8 cellular contexts compared by ENCODE assay signal in genomic region chr19:1905071-1905862, GRCh38. TPM values are rescaled to one million over a fixed set of nuclear protein-coding genes. Genes with fewer than 3 reads are reported as not detected.
DNase-seq lines count a peak whose midpoint lies in the region; ATAC-seq and TF ChIP-seq lines count a peak whose summit lies in the region.

Gene ADAT3 (plus strand): TSS chr19:1905399. CDS start chr19:1912048, 6,649 bp downstream.
Gene SCAMP4 (plus strand): TSS chr19:1905399. CDS start chr19:1915020, 9,621 bp downstream.

- H3K4me1 ChIP-seq in Peyer's patch (peaks cover 0 to 50% (median 21%) of the 10 kb centered on the region in 4 donors), esophagus (ENCODE audit: control insufficient read depth in 2 of 2, insufficient read depth in 2 of 2, low read length in 1 of 2) (peaks cover 11 to 14% of the 10 kb centered on the region in 2 donors), muscle layer of colon (ENCODE audit: insufficient read depth, low read length) (peaks cover 5% of the 10 kb centered on the region)

- peak; percentile 78 for ATAC-seq in GM21786 (IDR thresholded peaks at IDR 0.05; ENCODE audit: unreplicated experiment)

- TF ChIP-seq CTCF in Peyer's patch (IDR thresholded peaks at IDR 0.05): peak in 2 of 6 experiments; percentile 11 to 20

- DNase-seq in DMS53 (lab: John Stamatoyannopoulos, UW) (peak; percentile 98), Peyer's patch (peak; percentile 98 to 100 (median 99))
- peak; percentile 98 to 99 for DNase-seq in activated T-cell treated with anti-CD3 and anti-CD28 coated beads, Interleukin-2, amount 50 U/mL, for 48 hours
- DNase-seq in stimulated activated CD8-positive, alpha-beta memory T cell treated with anti-CD3 and anti-CD28 coated beads, Interleukin-7, amount 100 ng/mL, for 1 hour (ENCODE audit: low read depth in 2 of 2): peak; percentile 94 to 95

- H3K36me3 ChIP-seq in KOPT-K1 (ENCODE audit: insufficient read depth, low read length) (no peaks in the 10 kb centered on the region), Peyer's patch (no peaks in the 10 kb centered on the region), esophagus (ENCODE audit: control insufficient read depth in 2 of 2, insufficient read depth in 2 of 2, low read length in 1 of 2) (no peaks in the 10 kb centered on the region), muscle layer of colon (ENCODE audit: insufficient read depth, low read length) (no peaks in the 10 kb centered on the region)

- H3K27me3 ChIP-seq in Peyer's patch: no peaks in the 10 kb centered on the region
- H3K27me3 ChIP-seq in esophagus (ENCODE audit: control insufficient read depth in 1 of 2, insufficient read depth in 2 of 2, low read length in 2 of 2): no peaks in the 10 kb centered on the region
- no peaks in the 10 kb centered on the region for H3K27me3 ChIP-seq in muscle layer of colon (ENCODE audit: control insufficient read depth in 1 of 2, insufficient read depth in 2 of 2, low read length in 2 of 2)

- peak; percentile 91 to 94 for TF ChIP-seq POLR2A in Peyer's patch (IDR thresholded peaks at IDR 0.05)

- H3K27ac ChIP-seq in KOPT-K1 (ENCODE audit: low read depth, low read length, poor library complexity, severe bottlenecking): peak within 1 kb of the TSS; percentile 66
- H3K27ac ChIP-seq in Peyer's patch: peak within 1 kb of the TSS; percentile 83 to 92 (median 89)
- H3K27ac ChIP-seq in esophagus (ENCODE audit: low read depth in 2 of 2, low read length in 1 of 2): peak within 1 kb of the TSS; percentile 97 to 98
- peak within 1 kb of the TSS; percentile 65 for H3K27ac ChIP-seq in muscle layer of colon (ENCODE audit: low read depth, low read length)

- 0 to 1% methylated on average over 57 to 93 of the region's 93 CpGs for WGBS in esophagus, 2 donors

- H3K4me3 ChIP-seq in Peyer's patch (peak within 1 kb of the TSS; percentile 78 to 87 (median 82)), esophagus (ENCODE audit: low read depth in 1 of 2, low read length in 2 of 2) (peak within 1 kb of the TSS; percentile 59 to 76), muscle layer of colon (ENCODE audit: low read depth in 1 of 2, low read length in 2 of 2) (peak within 1 kb of the TSS; percentile 45 to 83)

- H3K9me3 ChIP-seq in KOPT-K1 (ENCODE audit: insufficient read depth, low read length, poor library complexity, severe bottlenecking) (no peaks in the 10 kb centered on the region), Peyer's patch (no peaks in the 10 kb centered on the region), esophagus (ENCODE audit: control insufficient read depth in 2 of 2, insufficient read depth in 1 of 2, low read depth in 1 of 2, low read length in 1 of 2) (no peaks in the 10 kb centered on the region), muscle layer of colon (ENCODE audit: low read length) (no peaks in the 10 kb centered on the region)

- H3K9ac ChIP-seq in muscle layer of colon (ENCODE audit: low read length): no peak within 1 kb of the TSS

RNA-seq across cellular contexts. Expression of gene ADAT3, which starts in this region (rescaled TPM):
- total RNA-seq in Peyer's patch: 10 to 100 TPM; 18.2 to 33.3 (median 23.8) TPM
- polyA plus RNA-seq in esophagus: 1 to 10 TPM; 6.4 to 6.9 TPM

RNA-seq across cellular contexts. Expression of gene SCAMP4, which starts in this region (rescaled TPM):
- 10 to 100 TPM; 45.4 to 62.6 (median 57.0) TPM for total RNA-seq in Peyer's patch
- polyA plus RNA-seq in esophagus: 10 to 100 TPM; 29.0 to 38.6 TPM

Comparison
In these comparisons a context has a peak if more than half of its experiments do, and no peak if none do; other contexts are left out.
1. Peak in every context shown above with its lines: DNase-seq, ATAC-seq, H3K4me3 ChIP-seq and H3K27ac ChIP-seq.